11 cellular contexts compared by ENCODE assay signal in genomic region chr12:96075560-96075959, GRCh38.
"Had no signal": no experiment of that assay in that cellular context is flagged by ENCODE, and none has a peak within 500 bp of the region (broad histone marks: within the 10 kb centered on the region; RNA-seq: fewer than 3 reads in every experiment).

No MANE protein-coding gene starts in this region.

- ATAC-seq: GM23338, HCT116 had no signal

- H2AFZ ChIP-seq: GM23248, GM23338 had no signal

- H3K4me2 ChIP-seq: GM23338 had no signal

- H3K9ac ChIP-seq: GM23248 had no signal

- FAIRE-seq: H1, H54 had no signal

- DNase-seq: GM23248, GOT3, H7, H9, HCEC 1CT, HFFc6 had no signal

- H3K27ac ChIP-seq: GM23248 had no signal

- H3K4me3 ChIP-seq: GM23248, GM23338, HAP-1 had no signal

- H3K36me3 ChIP-seq: HAP-1 had no signal

- H3K9me3 ChIP-seq: HAP-1 had no signal
